Comparison of ENCODE assay signal across 17 cellular contexts in the genomic region with DNA sequence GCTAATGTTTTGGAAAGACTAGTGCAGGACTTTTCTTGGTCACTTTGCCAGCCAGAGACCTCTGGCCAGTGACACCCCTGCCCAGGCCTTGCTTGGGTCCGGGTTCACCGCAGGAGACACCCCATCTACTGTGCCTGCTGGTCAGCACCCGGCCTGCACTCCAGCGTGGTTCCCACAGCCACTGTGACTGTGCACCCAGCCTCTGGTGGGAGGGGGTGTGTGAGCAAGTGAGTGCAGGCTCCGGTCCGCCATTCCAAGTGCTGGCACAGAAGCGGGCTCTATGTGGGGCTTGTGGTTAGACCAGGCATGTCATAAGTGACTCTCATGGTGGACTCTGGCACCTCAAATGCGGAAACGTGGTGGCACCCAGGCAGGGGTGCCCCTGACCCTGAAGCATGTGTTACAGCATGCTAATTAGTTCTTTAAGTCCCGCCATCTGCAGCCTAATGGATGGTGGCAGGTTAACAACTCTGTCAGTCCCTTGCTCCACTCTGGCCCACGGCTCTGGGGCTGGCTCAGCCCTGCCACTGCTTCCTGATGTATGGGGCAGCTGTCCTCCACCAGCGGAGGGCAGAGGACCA.
"Had no signal": no experiment of that assay in that cellular context is flagged by ENCODE, and none has a peak within 500 bp of the region (broad histone marks: within the 10 kb centered on the region; RNA-seq: fewer than 3 reads in every experiment).

No MANE protein-coding gene starts in this region.

- H3K27ac ChIP-seq: colonic mucosa, transverse colon had no signal

- H3K27ac Mint-ChIP-seq: activated CD4-positive, alpha-beta T cell treated with anti-CD3 and anti-CD28 coated beads, Interleukin-2, amount 10 ng/mL, durations not matched to agents 7 days and 5 days; activated CD8-positive, alpha-beta T cell treated with anti-CD3 and anti-CD28 coated beads, Interleukin-2, amount 10 ng/mL, durations not matched to agents 7 days and 5 days; activated naive CD4-positive, alpha-beta T cell treated with anti-CD3 and anti-CD28 coated beads, Interleukin-2, amount 10 ng/mL, durations not matched to agents 7 days and 5 days; activated naive CD8-positive, alpha-beta T cell treated with anti-CD3 and anti-CD28 coated beads, Interleukin-2, amount 50 U/mL, for 24 hours; activated T-cell treated with anti-CD3 and anti-CD28 coated beads, Interleukin-2, amount 50 U/mL, for 24 hours; activated T-helper 2 cell treated with anti-CD3 and anti-CD28 coated beads, Interferon-gamma antibody, Interleukin-2, Interleukin-4, amounts not matched to agents 10 μg/mL and 5 μg/mL and 100 μg/mL, durations not matched to agents 14 hours and 24 hours and 36 hours; brain; natural killer cell treated with Interleukin-12 subunit alpha and Interleukin-12 subunit beta and Interleukin-15 and Interleukin-18, amount 100 ng/mL, for 72 hours; T-cell had no signal

- H3K27me3 ChIP-seq: colonic mucosa, transverse colon had no signal

- H3K9me3 Mint-ChIP-seq: activated CD4-positive, alpha-beta T cell treated with anti-CD3 and anti-CD28 coated beads, Interleukin-2, amount 10 ng/mL, durations not matched to agents 7 days and 5 days; activated naive CD4-positive, alpha-beta T cell treated with anti-CD3 and anti-CD28 coated beads, Interleukin-2, amount 10 ng/mL, durations not matched to agents 7 days and 5 days; activated T-cell treated with anti-CD3 and anti-CD28 coated beads, Interleukin-2, amount 50 U/mL, for 24 hours; activated T-helper 2 cell treated with anti-CD3 and anti-CD28 coated beads, Interferon-gamma antibody, Interleukin-2, Interleukin-4, amounts not matched to agents 10 μg/mL and 5 μg/mL and 100 μg/mL, durations not matched to agents 14 hours and 24 hours and 36 hours; brain had no signal

- H3K4me1 Mint-ChIP-seq: activated CD4-positive, alpha-beta T cell treated with anti-CD3 and anti-CD28 coated beads, Interleukin-2, amount 10 ng/mL, durations not matched to agents 7 days and 5 days; activated naive CD4-positive, alpha-beta T cell treated with anti-CD3 and anti-CD28 coated beads, Interleukin-2, amount 10 ng/mL, durations not matched to agents 7 days and 5 days; activated naive CD8-positive, alpha-beta T cell treated with anti-CD3 and anti-CD28 coated beads, Interleukin-2, amount 50 U/mL, for 24 hours; T-cell had no signal

- H3K4me1 ChIP-seq: colonic mucosa had no signal

- H3K27me3 Mint-ChIP-seq: activated CD4-positive, alpha-beta T cell treated with anti-CD3 and anti-CD28 coated beads, Interleukin-2, amount 10 ng/mL, durations not matched to agents 7 days and 5 days; activated naive CD4-positive, alpha-beta T cell treated with anti-CD3 and anti-CD28 coated beads, Interleukin-2, amount 10 ng/mL, durations not matched to agents 7 days and 5 days; activated naive CD8-positive, alpha-beta T cell treated with anti-CD3 and anti-CD28 coated beads, Interleukin-2, amount 50 U/mL, for 24 hours; activated T-cell treated with anti-CD3 and anti-CD28 coated beads, Interleukin-2, amount 50 U/mL, for 24 hours; brain; natural killer cell treated with Interleukin-12 subunit alpha and Interleukin-12 subunit beta and Interleukin-15 and Interleukin-18, amount 100 ng/mL, for 72 hours; T-cell had no signal

- H3K4me3 ChIP-seq: colonic mucosa, transverse colon had no signal

- H3K36me3 Mint-ChIP-seq: activated naive CD4-positive, alpha-beta T cell treated with anti-CD3 and anti-CD28 coated beads, Interleukin-2, amount 10 ng/mL, durations not matched to agents 7 days and 5 days; natural killer cell treated with Interleukin-12 subunit alpha and Interleukin-12 subunit beta and Interleukin-15 and Interleukin-18, amount 100 ng/mL, for 72 hours; T-cell had no signal

- H3K4me3 Mint-ChIP-seq: activated CD4-positive, alpha-beta T cell treated with anti-CD3 and anti-CD28 coated beads, Interleukin-2, amount 10 ng/mL, durations not matched to agents 7 days and 5 days; activated CD8-positive, alpha-beta T cell treated with anti-CD3 and anti-CD28 coated beads, Interleukin-2, amount 10 ng/mL, durations not matched to agents 7 days and 5 days; activated naive CD4-positive, alpha-beta T cell treated with anti-CD3 and anti-CD28 coated beads, Interleukin-2, amount 10 ng/mL, durations not matched to agents 7 days and 5 days; activated naive CD8-positive, alpha-beta T cell treated with anti-CD3 and anti-CD28 coated beads, Interleukin-2, amount 50 U/mL, for 24 hours; activated T-cell treated with anti-CD3 and anti-CD28 coated beads, Interleukin-2, amount 50 U/mL, for 24 hours; brain; natural killer cell treated with Interleukin-12 subunit alpha and Interleukin-12 subunit beta and Interleukin-15 and Interleukin-18, amount 100 ng/mL, for 72 hours; T-cell had no signal

- ATAC-seq: activated CD8-positive, alpha-beta T cell treated with anti-CD3 and anti-CD28 coated beads, Interleukin-2, amount 10 ng/mL, durations not matched to agents 7 days and 5 days; activated naive CD8-positive, alpha-beta T cell treated with anti-CD3 and anti-CD28 coated beads, Interleukin-2, amount 50 U/mL, for 24 hours; T-cell had no signal

- H3K36me3 ChIP-seq: colonic mucosa, transverse colon had no signal

- DNase-seq: activated CD4-positive, alpha-beta T cell treated with anti-CD3 and anti-CD28 coated beads, Interleukin-2, amount 10 ng/mL, durations not matched to agents 7 days and 5 days; activated CD8-positive, alpha-beta T cell treated with anti-CD3 and anti-CD28 coated beads, Interleukin-2, amount 10 ng/mL, durations not matched to agents 7 days and 5 days; activated naive CD4-positive, alpha-beta T cell treated with anti-CD3 and anti-CD28 coated beads, Interleukin-2, amount 10 ng/mL, durations not matched to agents 7 days and 5 days; activated naive CD8-positive, alpha-beta T cell treated with anti-CD3 and anti-CD28 coated beads, Interleukin-2, amount 50 U/mL, for 24 hours; activated T-cell treated with anti-CD3 and anti-CD28 coated beads, Interleukin-2, amount 50 U/mL, for 24 hours; anterior cingulate cortex; central memory CD4-positive, alpha-beta T cell; colonic mucosa; head of caudate nucleus; nucleus accumbens; stimulated activated naive CD4-positive, alpha-beta T cell; substantia nigra; T-cell; transverse colon had no signal

- H3K9me3 ChIP-seq: colonic mucosa, transverse colon had no signal
